29 cellular contexts compared by ENCODE assay signal in the genomic region with DNA sequence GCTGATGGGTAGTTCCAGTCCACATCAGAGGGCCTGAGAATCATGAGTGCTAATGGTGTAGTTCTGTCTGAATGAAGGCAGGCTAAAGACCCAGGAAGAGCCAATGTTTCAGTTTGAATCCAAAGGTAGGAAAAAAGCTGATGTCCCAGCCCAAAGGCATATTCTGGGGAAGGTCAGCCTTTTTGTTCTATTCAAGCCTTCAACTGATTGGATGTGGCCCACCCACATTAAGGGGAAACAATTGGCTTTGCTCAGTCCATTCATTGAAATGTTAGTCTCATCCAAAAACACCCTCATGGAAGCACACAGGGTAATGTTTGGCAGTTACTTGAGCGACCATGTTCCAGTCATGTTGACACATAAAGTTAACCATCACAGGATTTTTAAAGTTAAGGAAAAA.
"Had no signal": no experiment of that assay in that cellular context is flagged by ENCODE, and none has a peak within 500 bp of the region (broad histone marks: within the 10 kb centered on the region; RNA-seq: fewer than 3 reads in every experiment).

No MANE protein-coding gene starts in this region.

- H3K9me3 ChIP-seq: colonic mucosa, esophagus muscularis mucosa, esophagus squamous epithelium, gastrocnemius medialis, gastroesophageal sphincter, heart left ventricle, heart right ventricle had no signal

- FAIRE-seq: colon, endometrium, endothelial cell of umbilical vein, frontal cortex had no signal

- H3K27ac Mint-ChIP-seq: dendritic cell treated with granulocyte-macrophage colony-stimulating factor and Interleukin-4, amounts not matched to agents 40 ng/mL and 50 ng/mL, for 4 days; effector memory CD8-positive, alpha-beta T cell; endodermal cell had no signal

- H3K4me3 ChIP-seq: colonic mucosa, coronary artery, dorsolateral prefrontal cortex, esophagus muscularis mucosa, esophagus squamous epithelium, gastrocnemius medialis, gastroesophageal sphincter, heart left ventricle, heart right ventricle had no signal

- H3K27ac ChIP-seq: colonic mucosa, coronary artery, dorsolateral prefrontal cortex, epithelial cell of prostate, esophagus muscularis mucosa, esophagus squamous epithelium, foreskin keratinocyte, gastrocnemius medialis, gastroesophageal sphincter, heart left ventricle, heart right ventricle had no signal

- H3K27me3 ChIP-seq: colonic mucosa, dorsolateral prefrontal cortex, esophagus muscularis mucosa, esophagus squamous epithelium, foreskin keratinocyte, gastrocnemius medialis, gastroesophageal sphincter, heart left ventricle, heart right ventricle had no signal

- H3K9me3 Mint-ChIP-seq: dendritic cell treated with granulocyte-macrophage colony-stimulating factor and Interleukin-4, amounts not matched to agents 40 ng/mL and 50 ng/mL, for 4 days; effector memory CD8-positive, alpha-beta T cell; endodermal cell had no signal

- ATAC-seq: effector memory CD8-positive, alpha-beta T cell; esophagus mucosa; foreskin keratinocyte; gastrocnemius medialis; gastroesophageal sphincter; heart left ventricle; heart right ventricle had no signal

- H3K36me3 ChIP-seq: colonic mucosa, esophagus muscularis mucosa, esophagus squamous epithelium, gastrocnemius medialis, gastroesophageal sphincter, heart left ventricle, heart right ventricle had no signal

- DNase-seq: colonic mucosa; cortex of kidney; dermis blood vessel endothelial cell; dorsolateral prefrontal cortex; effector CD4-positive, alpha-beta T cell; effector CD8-positive, alpha-beta T cell; effector memory CD4-positive, alpha-beta T cell; effector memory CD8-positive, alpha-beta T cell; endodermal cell; erythroblast; esophagus squamous epithelium; foreskin fibroblast; foreskin keratinocyte; foreskin melanocyte; gastrocnemius medialis; glutamatergic neuron; head of caudate nucleus; heart left ventricle; heart right ventricle had no signal

- H3K4me1 ChIP-seq: colonic mucosa, esophagus muscularis mucosa, esophagus squamous epithelium, foreskin keratinocyte, gastroesophageal sphincter, heart left ventricle, heart right ventricle had no signal

- H3K4me3 Mint-ChIP-seq: dendritic cell treated with granulocyte-macrophage colony-stimulating factor and Interleukin-4, amounts not matched to agents 40 ng/mL and 50 ng/mL, for 4 days; effector memory CD8-positive, alpha-beta T cell; endodermal cell had no signal
